In the genomic region with DNA sequence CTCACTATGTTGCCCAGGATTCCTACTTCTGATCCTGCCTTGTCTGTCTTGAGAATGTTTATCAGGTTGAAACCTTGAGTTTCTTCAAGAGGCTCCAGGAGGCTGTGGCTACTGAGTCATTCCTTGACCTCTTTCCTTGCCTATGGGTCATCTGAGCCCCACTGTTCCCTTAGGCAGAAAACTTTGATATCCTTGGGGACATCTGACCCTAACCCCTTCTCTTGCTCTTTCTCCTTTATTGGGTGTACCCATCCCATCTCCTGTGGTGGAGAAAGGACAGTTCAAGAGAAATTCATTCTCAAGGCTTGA, we compare ENCODE assay signal across 15 cellular contexts.
"Had no signal": no experiment of that assay in that cellular context is flagged by ENCODE, and none has a peak within 500 bp of the region (broad histone marks: within the 10 kb centered on the region; RNA-seq: fewer than 3 reads in every experiment).

No MANE protein-coding gene starts in this region.

- H3K4me1 Mint-ChIP-seq: stimulated activated naive CD8-positive, alpha-beta T cell treated with anti-CD3 and anti-CD28 coated beads, Interleukin-15, amount 100 ng/mL, for 72 hours had no signal

- DNase-seq: activated CD4-positive, alpha-beta memory T cell treated with anti-CD3 and anti-CD28 coated beads for 36 hours; activated CD4-positive, alpha-beta T cell treated with anti-CD3 and anti-CD28 coated beads for 1 hour; activated T-cell treated with anti-CD3 and anti-CD28 coated beads, Interleukin-2, amount 50 U/mL, for 4 hours; effector memory CD4-positive, alpha-beta T cell; hippocampal formation; kidney glomerular epithelial cell; lower lobe of right lung; naive B cell; stimulated activated CD4-positive, alpha-beta T cell treated with anti-CD3 and anti-CD28 coated beads, Interleukin-2, amount 100 ng/mL, for 48 hours; stimulated activated naive CD8-positive, alpha-beta T cell treated with anti-CD3 and anti-CD28 coated beads, Interleukin-15, amount 100 ng/mL, for 72 hours; T-helper 9 cell had no signal

- H3K27ac ChIP-seq: ascending aorta, cardiac muscle cell, lower lobe of right lung, testis had no signal

- H3K4me3 Mint-ChIP-seq: activated CD4-positive, alpha-beta memory T cell treated with anti-CD3 and anti-CD28 coated beads for 36 hours; activated T-cell treated with anti-CD3 and anti-CD28 coated beads, Interleukin-2, amount 50 U/mL, for 4 hours; naive B cell; stimulated activated naive CD8-positive, alpha-beta T cell treated with anti-CD3 and anti-CD28 coated beads, Interleukin-15, amount 100 ng/mL, for 72 hours had no signal

- H3K36me3 ChIP-seq: ascending aorta, cardiac muscle cell, lower lobe of right lung had no signal

- H3K27ac Mint-ChIP-seq: activated CD4-positive, alpha-beta memory T cell treated with anti-CD3 and anti-CD28 coated beads for 36 hours had no signal

- H3K4me3 ChIP-seq: ascending aorta, cardiac muscle cell, coronary artery, lower lobe of right lung, testis had no signal

- H3K27me3 ChIP-seq: ascending aorta, cardiac muscle cell, testis had no signal

- ATAC-seq: activated T-cell treated with anti-CD3 and anti-CD28 coated beads, Interleukin-2, amount 50 U/mL, for 4 hours; stimulated activated naive CD8-positive, alpha-beta T cell treated with anti-CD3 and anti-CD28 coated beads, Interleukin-15, amount 100 ng/mL, for 72 hours had no signal

- H3K9me3 ChIP-seq: ascending aorta, lower lobe of right lung, testis had no signal

- H3K9me3 Mint-ChIP-seq: activated CD4-positive, alpha-beta memory T cell treated with anti-CD3 and anti-CD28 coated beads for 36 hours; activated T-cell treated with anti-CD3 and anti-CD28 coated beads, Interleukin-2, amount 50 U/mL, for 4 hours; stimulated activated naive CD8-positive, alpha-beta T cell treated with anti-CD3 and anti-CD28 coated beads, Interleukin-15, amount 100 ng/mL, for 72 hours had no signal

- H3K36me3 Mint-ChIP-seq: activated CD4-positive, alpha-beta memory T cell treated with anti-CD3 and anti-CD28 coated beads for 36 hours; naive B cell had no signal
